In the genomic region with DNA sequence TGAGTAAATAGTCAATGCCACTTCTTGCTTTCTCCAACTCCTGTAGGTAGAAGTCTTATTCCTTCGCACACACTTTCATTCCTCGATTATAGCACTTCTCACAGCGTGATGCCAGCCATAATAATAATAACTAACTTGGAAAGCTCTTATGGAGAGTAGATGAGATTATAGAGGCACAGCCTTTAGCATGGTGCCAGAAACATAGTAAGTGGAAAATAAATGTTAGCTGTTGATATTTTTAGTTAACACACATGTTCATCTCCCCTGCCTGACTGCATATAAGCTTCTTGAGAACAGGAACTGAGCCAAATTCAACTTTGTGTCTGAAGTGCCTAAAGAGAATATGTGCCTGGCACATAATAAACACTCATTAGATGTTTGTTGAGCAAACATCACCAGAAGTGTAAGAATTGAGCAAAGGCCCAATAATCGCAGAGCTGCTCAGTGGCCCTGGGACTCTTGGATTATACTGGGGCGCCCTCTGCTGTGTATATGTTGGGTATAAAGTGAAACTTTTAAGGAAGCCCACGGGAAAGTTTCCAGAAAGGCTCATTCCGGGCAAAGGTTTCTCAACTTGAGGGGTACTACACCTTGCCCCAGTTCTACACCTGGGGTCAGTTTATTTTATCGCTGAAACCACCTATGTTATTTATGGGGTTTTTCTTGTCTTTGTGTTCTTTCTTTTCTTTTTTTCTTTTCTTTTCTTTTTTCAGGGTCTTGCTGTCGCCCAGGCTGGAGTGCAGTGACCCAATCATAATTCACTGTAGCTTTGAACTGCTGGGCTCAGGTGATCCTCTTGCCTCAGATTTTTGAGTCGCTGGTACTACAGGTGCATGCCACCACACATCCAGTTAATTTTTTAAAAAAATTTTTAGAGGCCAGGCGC, we compare ENCODE assay signal across 8 cellular contexts. TPM values are rescaled to one million over a fixed set of nuclear protein-coding genes. Genes with fewer than 3 reads are reported as not detected.
DNase-seq lines count a peak whose midpoint lies in the region; ATAC-seq and TF ChIP-seq lines count a peak whose summit lies in the region.

No MANE protein-coding gene starts in this region.

- no peak for TF ChIP-seq EP300 in neural cell (conservative IDR thresholded peaks at IDR 0.05; ENCODE audit: poor library complexity, severe bottlenecking)
- no peak for TF ChIP-seq EP300 in suprapubic skin (IDR thresholded peaks at IDR 0.05)

- TF ChIP-seq CTCF in AG09319 (IDR thresholded peaks at IDR 0.05; ENCODE audit: low read depth, low read length) (peak; percentile 66), OCI-LY3 (IDR thresholded peaks at IDR 0.05; ENCODE audit: low read depth, low read length) (peak; percentile 70), esophagus squamous epithelium (IDR thresholded peaks at IDR 0.05) (peak; percentile 17 to 73 (median 60)), neural cell (IDR thresholded peaks at IDR 0.05; ENCODE audit: poor library complexity, severe bottlenecking) (peak; percentile 90), suprapubic skin (IDR thresholded peaks at IDR 0.05) (peak; percentile 41 to 42)

- H3K9ac ChIP-seq in OCI-LY3 (ENCODE audit: low read length) (no peak overlapping the region), neural cell (ENCODE audit: low read length) (no peak overlapping the region)

- H3K79me2 ChIP-seq in OCI-LY3 (ENCODE audit: low read length) (no peaks in the 10 kb centered on the region), neural cell (replicated peaks; ENCODE audit: insufficient read depth, low read length) (no peaks in the 10 kb centered on the region)

- no peaks in the 10 kb centered on the region for H3K9me3 ChIP-seq in OCI-LY3 (ENCODE audit: insufficient read depth, low read length)
- no peaks in the 10 kb centered on the region for H3K9me3 ChIP-seq in esophagus squamous epithelium
- H3K9me3 ChIP-seq in neural cell (ENCODE audit: low read length), result no peaks in the 10 kb centered on the region
- no peaks in the 10 kb centered on the region for H3K9me3 ChIP-seq in suprapubic skin

- peak; percentile 77 for ATAC-seq in GM18909 (IDR thresholded peaks at IDR 0.05; ENCODE audit: poor library complexity, unreplicated experiment)

- peak; percentile 95 for TF ChIP-seq RAD21 in neural cell (conservative IDR thresholded peaks at IDR 0.05)

- intact Hi-C loops in esophagus squamous epithelium (cut with DNase I), result loop anchor here (10.0 kb wide), 1 partner anchor 125 kb away; the partner anchor contains the start of gene ALKBH8

- peak overlapping the region; percentile 62; the same call in 1 of the 2 replicates for H2AFZ ChIP-seq in OCI-LY3 (ENCODE audit: low read depth, low read length)
- no peak overlapping the region for H2AFZ ChIP-seq in neural cell (ENCODE audit: low read depth, low read length)

- H3K4me3 ChIP-seq in OCI-LY3 (ENCODE audit: low read length) (peak overlapping the region; percentile 57), esophagus squamous epithelium (no peak overlapping the region), neural cell (ENCODE audit: low read length) (no peak overlapping the region), suprapubic skin (no peak overlapping the region)

- H3K36me3 ChIP-seq in OCI-LY3 (replicated peaks; ENCODE audit: low read depth, low read length) (no peaks in the 10 kb centered on the region), esophagus squamous epithelium (no peaks in the 10 kb centered on the region), neural cell (ENCODE audit: insufficient read depth, low read length) (no peaks in the 10 kb centered on the region), suprapubic skin (no peaks in the 10 kb centered on the region)

- DNase-seq in AG09319 (ENCODE audit: extremely low read depth, low read depth) (peak; percentile 20), HUDEP-2 (lab: John Stamatoyannopoulos, UW; ENCODE audit: unreplicated experiment in 76 of 76) (peak in 56 of 76 experiments; percentile 1 to 69 (median 35)), activated T-cell treated with anti-CD3 and anti-CD28 coated beads for 24 hours (ENCODE audit: low read depth) (peak; percentile 39), esophagus squamous epithelium (lab: John Stamatoyannopoulos, UW) (no peak), suprapubic skin (ENCODE audit: low spot score in 2 of 2) (peak in 1 of 2 donors; percentile 71)

- H4K20me1 ChIP-seq in OCI-LY3 (ENCODE audit: insufficient read depth, low read length) (no peaks in the 10 kb centered on the region), neural cell (ENCODE audit: insufficient read depth) (no peaks in the 10 kb centered on the region)

- WGBS in esophagus squamous epithelium, 2 donors, result 43 to 46% methylated on average over 11 of the region's 11 CpGs
- WGBS in suprapubic skin, result 48% methylated on average over 11 of the region's 11 CpGs

- H3K4me1 ChIP-seq in OCI-LY3 (ENCODE audit: low read length), result no peaks in the 10 kb centered on the region
- H3K4me1 ChIP-seq in esophagus squamous epithelium, result peaks cover 0 to 10% (median 0%) of the 10 kb centered on the region in 3 donors
- H3K4me1 ChIP-seq in suprapubic skin, result peaks cover 5% of the 10 kb centered on the region

- H3K27me3 ChIP-seq in OCI-LY3 (ENCODE audit: low read depth, low read length), result no peaks in the 10 kb centered on the region
- H3K27me3 ChIP-seq in esophagus squamous epithelium, result no peaks in the 10 kb centered on the region
- H3K27me3 ChIP-seq in neural cell (ENCODE audit: insufficient read depth, low read depth, low read length), result no peaks in the 10 kb centered on the region
- no peaks in the 10 kb centered on the region for H3K27me3 ChIP-seq in suprapubic skin

- H3F3A ChIP-seq in neural cell (ENCODE audit: insufficient read depth, low read length, poor library complexity, severe bottlenecking), result no peaks in the 10 kb centered on the region

- H3K27ac ChIP-seq in OCI-LY3 (ENCODE audit: low read length) (no peak overlapping the region), esophagus squamous epithelium (no peak overlapping the region), neural cell (ENCODE audit: low read length) (no peak overlapping the region), suprapubic skin (no peak overlapping the region)

- H3K4me2 ChIP-seq in OCI-LY3 (ENCODE audit: low read length) (peak overlapping the region; percentile 60), neural cell (ENCODE audit: low read length) (no peak overlapping the region)

- no peaks in the 10 kb centered on the region for H3K9me2 ChIP-seq in neural cell (ENCODE audit: insufficient read depth, low read length)

- no peak for TF ChIP-seq POLR2A in esophagus squamous epithelium (IDR thresholded peaks at IDR 0.05)
- peak in 1 of 2 donors; percentile 10 for TF ChIP-seq POLR2A in suprapubic skin (IDR thresholded peaks at IDR 0.05)

TF ChIP-seq in neural cell, 6 proteins besides CTCF, POLR2A, EP300 and RAD21:
- no peak for TF ChIP-seq REST (IDR thresholded peaks at IDR 0.05; ENCODE audit: borderline replicate concordance)
- TF ChIP-seq EZH2 (IDR thresholded peaks at IDR 0.05; ENCODE audit: borderline replicate concordance, insufficient read depth, low read length, poor library complexity, severe bottlenecking), result no peak
- TF ChIP-seq POLR2AphosphoS5 (IDR thresholded peaks at IDR 0.05), result peak; percentile 40
- no peak for TF ChIP-seq TAF1 (IDR thresholded peaks at IDR 0.05; ENCODE audit: low read depth)
- peak; percentile 97 for TF ChIP-seq SMC3 (conservative IDR thresholded peaks at IDR 0.05; ENCODE audit: poor library complexity)
- no peak for TF ChIP-seq MXI1 (conservative IDR thresholded peaks at IDR 0.05; ENCODE audit: poor library complexity, severe bottlenecking)

RNA-seq across cellular contexts. Expression of gene SLN, which starts 22.3 kb away (rescaled TPM):
- total RNA-seq in esophagus squamous epithelium (not detected), suprapubic skin (1 to 10 TPM in 2 of 4 donors, not detected in 2; 5.5 to 5.9 TPM)
- not detected in 2 replicates for polyA plus RNA-seq in neural cell
- polyA minus RNA-seq in neural cell, result not detected in 2 replicates
